1 cellular context compared by ENCODE assay signal in genomic region chr12:3199551-3200031, GRCh38.
TF ChIP-seq lines count a peak whose summit lies in the region.

No MANE protein-coding gene starts in this region.

TF ChIP-seq in GM23338, 12 proteins besides CTCF, POLR2A, EP300 and RAD21 (continued from another document):
- TF ChIP-seq ZNF462 (CRISPR knock-in tag; IDR thresholded peaks at IDR 0.05): no peak
- TF ChIP-seq JUNB (IDR thresholded peaks at IDR 0.05; ENCODE audit: unreplicated experiment): no peak
- TF ChIP-seq REST (IDR thresholded peaks at IDR 0.05; ENCODE audit: unreplicated experiment): no peak
- no peak for TF ChIP-seq EZH2phosphoT487 (IDR thresholded peaks at IDR 0.05; ENCODE audit: unreplicated experiment)
